Comparison of ENCODE assay signal across 19 cellular contexts in the genomic region with DNA sequence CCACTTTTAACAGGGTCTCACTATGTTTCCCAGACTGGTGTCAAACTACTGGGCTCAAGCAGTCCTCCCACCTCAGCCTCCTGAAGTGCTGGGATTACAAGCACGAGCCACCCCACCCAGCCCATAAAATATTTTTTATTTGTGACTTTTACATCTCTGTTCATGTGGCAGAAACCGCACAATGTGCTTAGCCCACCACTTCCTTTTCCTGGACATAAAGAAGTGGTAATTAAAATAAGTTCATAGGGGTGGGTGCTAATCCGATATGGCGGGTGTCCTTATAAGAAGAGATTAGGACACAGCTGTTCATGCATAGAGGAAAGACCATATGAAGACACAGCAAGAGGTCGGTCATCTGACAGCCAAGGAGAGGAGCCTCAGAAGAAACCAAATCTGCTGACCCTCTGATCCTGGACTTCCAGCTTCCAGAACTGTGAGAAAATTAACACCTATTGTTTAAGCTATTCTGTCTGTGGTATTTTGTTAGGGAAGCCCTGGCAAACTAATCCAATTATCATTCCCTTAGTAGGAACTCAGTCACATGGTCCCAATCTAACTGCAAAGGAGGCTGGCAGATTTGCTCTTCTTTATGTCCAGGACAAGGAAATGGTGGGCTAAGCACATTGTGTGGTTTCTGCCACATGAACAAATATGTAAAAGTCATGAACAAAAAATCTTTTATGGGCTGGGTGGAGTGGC.
"Had no signal": no experiment of that assay in that cellular context is flagged by ENCODE, and none has a peak within 500 bp of the region (broad histone marks: within the 10 kb centered on the region; RNA-seq: fewer than 3 reads in every experiment).

No MANE protein-coding gene starts in this region.

- ATAC-seq: heart left ventricle, left cardiac atrium, right lobe of liver had no signal

- H3K4me3 Mint-ChIP-seq: activated naive CD4-positive, alpha-beta T cell treated with anti-CD3 and anti-CD28 coated beads, Interleukin-2, amount 10 ng/mL, durations not matched to agents 7 days and 5 days; nephron progenitor cell; stimulated activated naive CD8-positive, alpha-beta T cell treated with anti-CD3 and anti-CD28 coated beads, Interleukin-15, Interleukin-2, amounts not matched to agents 100 ng/mL and 50 ng/mL, for 24 hours had no signal

- H3K4me1 ChIP-seq: heart left ventricle, right lobe of liver, tibial nerve had no signal

- H3K9me3 ChIP-seq: right lobe of liver had no signal

- H3K27ac ChIP-seq: epithelial cell of prostate, heart left ventricle, right lobe of liver, skin epidermis, tibial nerve had no signal

- H3K27me3 ChIP-seq: right lobe of liver, tibial nerve had no signal

- DNase-seq: activated CD4-positive, alpha-beta T cell treated with anti-CD3 and anti-CD28 coated beads for 4 hours; activated CD4-positive, alpha-beta T cell treated with anti-CD3 and anti-CD28 coated beads, Interleukin-2, amount 50 U/mL, for 48 hours; activated CD4-positive, CD25-positive, alpha-beta regulatory T cell; activated effector memory CD4-positive, alpha-beta T cell treated with anti-CD3 and anti-CD28 coated beads, Interleukin-2, amount 50 U/mL, for 16 hours; activated naive CD4-positive, alpha-beta T cell treated with anti-CD3 and anti-CD28 coated beads, Interleukin-2, amount 10 ng/mL, durations not matched to agents 7 days and 5 days; amygdala; cortex of kidney; heart left ventricle; islet precursor cell; left cardiac atrium; nephron progenitor cell; occipital lobe; right lobe of liver; stimulated activated CD4-positive, alpha-beta T cell treated with anti-CD3 and anti-CD28 coated beads, Interleukin-1b, Interleukin-23, amount 100 ng/mL, for 48 hours; T-helper 9 cell had no signal

- H3K9me3 Mint-ChIP-seq: stimulated activated naive CD8-positive, alpha-beta T cell treated with anti-CD3 and anti-CD28 coated beads, Interleukin-15, Interleukin-2, amounts not matched to agents 100 ng/mL and 50 ng/mL, for 24 hours had no signal

- H3K27ac Mint-ChIP-seq: activated naive CD4-positive, alpha-beta T cell treated with anti-CD3 and anti-CD28 coated beads, Interleukin-2, amount 10 ng/mL, durations not matched to agents 7 days and 5 days; nephron progenitor cell; stimulated activated naive CD8-positive, alpha-beta T cell treated with anti-CD3 and anti-CD28 coated beads, Interleukin-15, Interleukin-2, amounts not matched to agents 100 ng/mL and 50 ng/mL, for 24 hours had no signal

- H3K4me3 ChIP-seq: heart left ventricle, right lobe of liver, skin epidermis, tibial nerve had no signal

- H3K36me3 ChIP-seq: heart left ventricle, right lobe of liver, tibial nerve had no signal
